In the genomic region with DNA sequence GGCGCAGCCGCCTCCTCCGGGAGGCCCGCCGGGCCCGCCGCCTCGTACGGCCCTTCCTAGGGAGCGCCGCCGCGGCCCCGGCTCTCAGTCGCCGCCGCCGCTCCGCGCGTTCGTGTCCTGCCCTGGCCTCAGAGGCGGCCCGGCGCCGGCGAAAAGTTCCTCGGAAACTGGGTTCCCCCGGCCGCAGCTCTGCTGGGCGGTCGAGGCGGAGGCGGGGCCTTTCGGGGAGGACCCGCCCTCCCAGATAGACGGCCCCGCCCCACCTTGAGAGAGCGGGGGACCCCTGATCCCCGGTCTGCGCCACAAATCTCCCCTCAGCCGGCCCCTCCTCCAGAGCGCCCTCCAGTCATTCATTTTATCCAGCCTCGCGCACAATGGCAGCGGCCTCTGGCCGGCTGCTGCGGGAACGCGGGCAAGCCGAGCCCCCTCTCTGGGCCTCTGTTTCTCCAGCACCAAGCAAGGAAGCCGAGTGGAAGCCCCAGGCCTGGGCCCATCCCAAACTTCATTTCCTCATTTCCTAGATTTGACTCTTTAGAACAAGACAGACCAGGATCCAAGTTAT, we compare ENCODE assay signal across 8 cellular contexts. TPM values are rescaled to one million over a fixed set of nuclear protein-coding genes. Genes with fewer than 3 reads are reported as not detected.
DNase-seq lines count a peak whose midpoint lies in the region; ATAC-seq and TF ChIP-seq lines count a peak whose summit lies in the region.

TSS of gene SREBF1 (minus strand) at position 169 of the 562 bp plus-strand sequence. CDS start 169 bp downstream, outside the sequence.

- DNase-seq in Daoy (ENCODE audit: low read depth) (peak; percentile 66), WERI-Rb-1 (peak; percentile 76), choroid plexus epithelial cell (ENCODE audit: low read depth) (peak; percentile 65), left colon (peak in 1 of 2 donors; percentile 81), putamen (ENCODE audit: low spot score) (no peak)
- DNase-seq in stimulated activated CD4-positive, alpha-beta T cell treated with anti-CD3 and anti-CD28 coated beads, Interleukin-2, amount 100 ng/mL, for 48 hours, result peak; percentile 47 to 61

- H3K9me3 ChIP-seq in HUES6 (ENCODE audit: control insufficient read depth, insufficient read depth, low read depth, low read length), result no peaks in the 10 kb centered on the region
- H3K9me3 ChIP-seq in WERI-Rb-1 (ENCODE audit: severe bottlenecking), result no peaks in the 10 kb centered on the region

- H3K9ac ChIP-seq in HUES6 (ENCODE audit: low read length), result peak within 1 kb of the TSS; percentile 95

- H3K4me3 ChIP-seq in HUES6 (ENCODE audit: low read depth, low read length), result peak within 1 kb of the TSS; percentile 93
- H3K4me3 ChIP-seq in WERI-Rb-1 (ENCODE audit: low read depth, low read length), result peak within 1 kb of the TSS; percentile 58
- H3K4me3 ChIP-seq in choroid plexus epithelial cell (ENCODE audit: low read depth, low read length), result peak within 1 kb of the TSS; percentile 97

- H3K27me3 ChIP-seq in HUES6 (ENCODE audit: control insufficient read depth, insufficient read depth, low read length) (no peaks in the 10 kb centered on the region; the same call in 1 of the 2 replicates), WERI-Rb-1 (ENCODE audit: insufficient read depth, low read depth, severe bottlenecking) (no peaks in the 10 kb centered on the region)

- intact Hi-C loops in left colon (cut with DNase I, micrococcal nuclease), result no loop called here

- H3K36me3 ChIP-seq in HUES6 (ENCODE audit: control insufficient read depth, insufficient read depth, low read length) (no peaks in the 10 kb centered on the region; the same call in 1 of the 2 replicates), WERI-Rb-1 (peaks cover 30% of the 10 kb centered on the region)

- peaks cover 52% of the 10 kb centered on the region for H3K4me1 ChIP-seq in HUES6 (ENCODE audit: control insufficient read depth, insufficient read depth, low read length)

- ATAC-seq in GM21381 (IDR thresholded peaks at IDR 0.05; ENCODE audit: unreplicated experiment) (peak; percentile 18), left colon (peak; percentile 30)

- H3K27ac ChIP-seq in HUES6 (ENCODE audit: low read depth, low read length), result peak within 1 kb of the TSS; percentile 94
- peak within 1 kb of the TSS; percentile 94 for H3K27ac ChIP-seq in WERI-Rb-1

- no peak for TF ChIP-seq CTCF in WERI-Rb-1 (IDR thresholded peaks at IDR 0.05; ENCODE audit: low read depth, low read length)
- no peak for TF ChIP-seq CTCF in choroid plexus epithelial cell (conservative IDR thresholded peaks at IDR 0.05; ENCODE audit: low read depth, low read length)

RNA-seq across cellular contexts. Expression of gene SREBF1, which starts in this region (rescaled TPM):
- 19.1 and 24.7 TPM in 2 replicates for total RNA-seq in Daoy (2014; rRNA removed; shearing (Covaris generic))
- 100 to 1,000 TPM; 125 to 161 TPM for total RNA-seq in left colon
